16 cellular contexts compared by ENCODE assay signal in genomic region chr7:76426246-76426645, GRCh38. TPM values are rescaled to one million over a fixed set of nuclear protein-coding genes. Genes with fewer than 3 reads are reported as not detected.
DNase-seq lines count a peak whose midpoint lies in the region; ATAC-seq and TF ChIP-seq lines count a peak whose summit lies in the region.
"Had no signal": no experiment of that assay in that cellular context is flagged by ENCODE, and none has a peak within 500 bp of the region (broad histone marks: within the 10 kb centered on the region; RNA-seq: fewer than 3 reads in every experiment).

No MANE protein-coding gene starts in this region.

- H2BK120ac ChIP-seq in H9 (ENCODE audit: low read depth, low read length, poor library complexity, severe bottlenecking), result peak overlapping the region; percentile 39
- H2BK120ac ChIP-seq in neuronal stem cell (ENCODE audit: low read depth, low read length), result no peak overlapping the region

- H3K27ac Mint-ChIP-seq in CD14-positive monocyte (peak overlapping the region in 1 of 7 donors; percentile 5), H9 (no peak overlapping the region), chondrocyte (ENCODE audit: unreplicated experiment) (no peak overlapping the region)
- H3K27ac Mint-ChIP-seq: B cell; CD4-positive, alpha-beta memory T cell; IgD-negative memory B cell had no signal

- H3K18ac ChIP-seq in H9 (ENCODE audit: insufficient read length, low read depth, low read length) (no peak overlapping the region), neuronal stem cell (ENCODE audit: low read length) (peak overlapping the region; percentile 52)

- H2AFZ ChIP-seq in H9 (ENCODE audit: low read length) (no peak overlapping the region), neuronal stem cell (ENCODE audit: low read length) (no peak overlapping the region)

- H3K4me2 ChIP-seq in H9 (ENCODE audit: insufficient read depth, insufficient read length, low read length), result no peak overlapping the region
- H3K4me2 ChIP-seq in neuronal stem cell (ENCODE audit: insufficient read depth, low read length, poor library complexity, severe bottlenecking), result no peak overlapping the region

- intact Hi-C loops in CD14-positive monocyte (cut with micrococcal nuclease), result no loop called here

- no peaks in the 10 kb centered on the region for H3K36me3 ChIP-seq in neuronal stem cell (replicated peaks in 1 of 2; ENCODE audit: control insufficient read depth in 2 of 2, insufficient read depth in 2 of 2, low read length in 2 of 2)

- H3K14ac ChIP-seq in H9 (ENCODE audit: insufficient read depth, low read length), result no peak overlapping the region
- no peak overlapping the region for H3K14ac ChIP-seq in neuronal stem cell (ENCODE audit: low read length)

- H4K5ac ChIP-seq in H9 (ENCODE audit: insufficient read length, low read depth, low read length), result no peak overlapping the region

- H3K4me3 Mint-ChIP-seq in CD14-positive monocyte (no peak overlapping the region), H9 (no peak overlapping the region), chondrocyte (ENCODE audit: unreplicated experiment) (no peak overlapping the region)
- H3K4me3 Mint-ChIP-seq: B cell; CD4-positive, alpha-beta memory T cell; IgD-negative memory B cell had no signal

- H4K91ac ChIP-seq in H9 (ENCODE audit: insufficient read length, low read depth, low read length), result peak overlapping the region; percentile 68
- no peak overlapping the region for H4K91ac ChIP-seq in neuronal stem cell (ENCODE audit: low read depth, low read length, poor library complexity)

- no peak overlapping the region for H3K56ac ChIP-seq in H9 (ENCODE audit: insufficient read length, low read depth, low read length)

- H3K27me3 ChIP-seq in H9 (ENCODE audit: insufficient read depth, low read length) (no peaks in the 10 kb centered on the region), neuronal stem cell (ENCODE audit: control insufficient read depth in 3 of 3, insufficient read depth in 3 of 3, low read depth in 1 of 3, low read length in 3 of 3) (peaks cover 0 to 3% (median 0%) of the 10 kb centered on the region in 3 experiments)

- H3K23me2 ChIP-seq in H9 (ENCODE audit: insufficient read length, low read depth, low read length, poor library complexity, severe bottlenecking), result no peaks in the 10 kb centered on the region

- peaks cover 21% of the 10 kb centered on the region for H3K4me1 Mint-ChIP-seq in CD14-positive monocyte
- H3K4me1 Mint-ChIP-seq in H9, result peaks cover 22 to 29% of the 10 kb centered on the region in 2 experiments
- H3K4me1 Mint-ChIP-seq in chondrocyte (ENCODE audit: low read depth), result peaks cover 27% of the 10 kb centered on the region
- H3K4me1 Mint-ChIP-seq: B cell had no signal

- H4K20me1 ChIP-seq in H9 (ENCODE audit: control insufficient read depth, insufficient read depth, insufficient read length), result no peaks in the 10 kb centered on the region

- no peaks in the 10 kb centered on the region for H3K79me2 ChIP-seq in H9 (ENCODE audit: insufficient read depth, low read length)

- peaks cover 3 to 6% of the 10 kb centered on the region in 2 donors for H3K36me3 Mint-ChIP-seq in CD14-positive monocyte
- no peaks in the 10 kb centered on the region; a peak in 1 of 7 replicates for H3K36me3 Mint-ChIP-seq in H9 (ENCODE audit: insufficient read depth in 1 of 3, low read depth in 3 of 3)
- H3K36me3 Mint-ChIP-seq in chondrocyte (ENCODE audit: low read depth), result no peaks in the 10 kb centered on the region
- H3K36me3 Mint-ChIP-seq: CD4-positive, alpha-beta memory T cell; IgD-negative memory B cell had no signal

- H3K4me3 ChIP-seq in neuronal stem cell (ENCODE audit: low read length in 2 of 2), result no peak overlapping the region

- peaks cover 5% of the 10 kb centered on the region; the same call in 1 of the 2 replicates for H3K4me1 ChIP-seq in H9 (ENCODE audit: insufficient read depth, low read length)
- peaks cover 4 to 8% of the 10 kb centered on the region in 2 donors for H3K4me1 ChIP-seq in neuronal stem cell (ENCODE audit: control insufficient read depth in 2 of 2, insufficient read depth in 1 of 2, low read depth in 1 of 2, low read length in 2 of 2)

- H3K9me3 Mint-ChIP-seq in CD14-positive monocyte (no peaks in the 10 kb centered on the region), H9 (no peaks in the 10 kb centered on the region), chondrocyte (ENCODE audit: low read depth) (no peaks in the 10 kb centered on the region)
- H3K9me3 Mint-ChIP-seq: CD4-positive, alpha-beta memory T cell; IgD-negative memory B cell had no signal

- TF ChIP-seq CTCF in CD14-positive monocyte (IDR thresholded peaks at IDR 0.05) (no peak), H9 (conservative IDR thresholded peaks at IDR 0.05) (no peak), chondrocyte (IDR thresholded peaks at IDR 0.05) (no peak)

- H3T11ph ChIP-seq in H9 (ENCODE audit: low read length), result no peak overlapping the region

- no peak overlapping the region for H2BK12ac ChIP-seq in H9 (ENCODE audit: insufficient read length, low read depth, low read length)
- H2BK12ac ChIP-seq in neuronal stem cell (ENCODE audit: low read length), result no peak overlapping the region

- H3K27ac ChIP-seq in H9 (ENCODE audit: insufficient read length, low read depth, low read length), result no peak overlapping the region
- H3K27ac ChIP-seq in neuronal stem cell (replicated peaks; ENCODE audit: low read length), result no peak overlapping the region

- H4K8ac ChIP-seq in H9 (replicated peaks; ENCODE audit: insufficient read length, low read depth, low read length) (no peak overlapping the region), neuronal stem cell (ENCODE audit: low read depth, low read length) (no peak overlapping the region)

- H3K27me3 Mint-ChIP-seq in CD14-positive monocyte (ENCODE audit: low read depth in 3 of 3) (peaks cover 3 to 10% (median 4%) of the 10 kb centered on the region in 3 donors), H9 (ENCODE audit: low read depth) (no peaks in the 10 kb centered on the region; the same call in 1 of the 2 replicates), chondrocyte (ENCODE audit: low read depth) (no peaks in the 10 kb centered on the region)

- H3K9me3 ChIP-seq in H9 (ENCODE audit: control insufficient read depth, low read depth, low read length), result no peaks in the 10 kb centered on the region
- no peaks in the 10 kb centered on the region for H3K9me3 ChIP-seq in neuronal stem cell (replicated peaks in 1 of 2; ENCODE audit: control insufficient read depth in 2 of 2, insufficient read depth in 1 of 2, low read depth in 1 of 2, low read length in 2 of 2)

- no peak overlapping the region for H3K9ac ChIP-seq in H9 (ENCODE audit: extremely low read depth, insufficient read length, low read length)
- no peak overlapping the region for H3K9ac ChIP-seq in neuronal stem cell (ENCODE audit: low read depth, low read length, poor library complexity)

- H3K4ac ChIP-seq in H9 (ENCODE audit: low read depth, low read length) (no peak overlapping the region), neuronal stem cell (ENCODE audit: low read length) (no peak overlapping the region)

- H3K79me1 ChIP-seq in H9 (ENCODE audit: insufficient read depth, low read depth, low read length, poor library complexity, severe bottlenecking) (no peaks in the 10 kb centered on the region), neuronal stem cell (ENCODE audit: low read depth, low read length) (no peaks in the 10 kb centered on the region)

- H2BK20ac ChIP-seq in H9 (ENCODE audit: low read depth, low read length, poor library complexity, severe bottlenecking), result no peak overlapping the region

- ATAC-seq in HG03432 (IDR thresholded peaks at IDR 0.05; ENCODE audit: unreplicated experiment), result no peak
- ATAC-seq: HCT116 had no signal

- H3K23ac ChIP-seq in H9 (ENCODE audit: insufficient read length, low read depth, low read length), result no peak overlapping the region
- H3K23ac ChIP-seq in neuronal stem cell (ENCODE audit: low read depth, low read length, poor library complexity), result no peak overlapping the region

- DNase-seq in CD14-positive monocyte (ENCODE audit: low spot score), result peak; percentile 33
- DNase-seq in H9, result no peak
- peak; percentile 46 for DNase-seq in chondrocyte (ENCODE audit: low spot score)
- DNase-seq in neuronal stem cell (ENCODE audit: low spot score), result no peak
- DNase-seq in NCI-H1105 treated with DMSO at 0.1 percent for 48 hours (lab: John Stamatoyannopoulos, UW), result no peak
- DNase-seq in NCI-H1105 (lab: John Stamatoyannopoulos, UW), result no peak
- no peak for DNase-seq in KBM-7
- DNase-seq: C1 segment of cervical spinal cord; CD4-positive, alpha-beta memory T cell; DND-41; GDM1; GOT3 had no signal

- no CpG with 5 or more reads among the region's 4 CpGs for WGBS in H9 (ENCODE audit: extremely low coverage, insufficient read length, low lambda C conversion rate)
- no CpG with 5 or more reads among the region's 4 CpGs for WGBS in neuronal stem cell (ENCODE audit: extremely low coverage in 2 of 2, insufficient read length in 2 of 2, insufficient replicate concordance in 1 of 2), 2 donors

- no peak overlapping the region for H2BK5ac ChIP-seq in H9 (ENCODE audit: insufficient read length, low read length)
- no peak overlapping the region for H2BK5ac ChIP-seq in neuronal stem cell (ENCODE audit: low read length)

- in situ Hi-C loops in KBM-7 (cut with MboI; ENCODE audit: low pct_unique_long_range_greater_than_20kb, low sequenced_read_pairs), result no loop called here

- H2BK15ac ChIP-seq in H9 (ENCODE audit: low read depth, low read length) (no peak overlapping the region), neuronal stem cell (ENCODE audit: low read length) (no peak overlapping the region)

- H2AK5ac ChIP-seq in H9 (ENCODE audit: insufficient read length, low read length) (no peak overlapping the region), neuronal stem cell (ENCODE audit: low read depth, low read length) (peak overlapping the region; percentile 25)

RNA-seq across cellular contexts. Expression of gene ZP3, which starts 1.5 kb away (rescaled TPM):
- 10 to 100 TPM; 10.4 to 12.1 TPM for polyA plus RNA-seq in CD14-positive monocyte
- total RNA-seq in H9 (2021) (1.3 TPM in 2 replicates), chondrocyte (not detected in 3 replicates)
- polyA plus RNA-seq in neuronal stem cell (2013, experiment 1 of 2), result 11.6 TPM
- polyA plus RNA-seq in neuronal stem cell (2013, experiment 2 of 2), result 8.8 TPM

RNA-seq across cellular contexts. Expression of gene SSC4D, which starts 16.7 kb away (rescaled TPM):
- polyA plus RNA-seq in CD14-positive monocyte, result under 1 TPM; 0.48 to 0.56 TPM
- total RNA-seq in H9 (2021), result 14.8 and 16.4 TPM in 2 replicates
- total RNA-seq in chondrocyte, result 0.97 to 1.2 TPM (median 1.1 TPM) in 3 replicates
- 4.3 TPM for polyA plus RNA-seq in neuronal stem cell (2013, experiment 1 of 2)
- 4.1 TPM for polyA plus RNA-seq in neuronal stem cell (2013, experiment 2 of 2)
- total RNA-seq: B cell; CD4-positive, alpha-beta memory T cell had no signal
- polyA plus RNA-seq: IgD-negative memory B cell had no signal

RNA-seq across cellular contexts. Expression of gene DTX2, which starts 35.3 kb away (rescaled TPM):
- 10 to 100 TPM; 11.3 to 20.2 TPM for polyA plus RNA-seq in CD14-positive monocyte
- total RNA-seq in H9 (2021) (43.1 and 48.8 TPM in 2 replicates), chondrocyte (10.8 to 12.8 TPM (median 11.5 TPM) in 3 replicates)
- 12.1 TPM for polyA plus RNA-seq in neuronal stem cell (2013, experiment 1 of 2)
- 12.0 TPM for polyA plus RNA-seq in neuronal stem cell (2013, experiment 2 of 2)

Comparison
In these comparisons a context has a peak if more than half of its experiments do, and no peak if none do; other contexts are left out.
1. DNase-seq: peak in CD14-positive monocyte (single experiment) and chondrocyte (single experiment); none in H9 (single experiment), neuronal stem cell (single experiment), NCI-H1105 treated with DMSO at 0.1 percent for 48 hours (single experiment), NCI-H1105 (single experiment) and KBM-7 (single experiment).